Comparison of ENCODE assay signal across 9 cellular contexts in genomic region chr4:83582289-83582756, GRCh38.
DNase-seq lines count a peak whose midpoint lies in the region; ATAC-seq and TF ChIP-seq lines count a peak whose summit lies in the region.
"Had no signal": no experiment of that assay in that cellular context is flagged by ENCODE, and none has a peak within 500 bp of the region (broad histone marks: within the 10 kb centered on the region; RNA-seq: fewer than 3 reads in every experiment).

No MANE protein-coding gene starts in this region.

- H3K4me3 ChIP-seq in skeletal muscle cell (ENCODE audit: low read depth, low read length), result no peak overlapping the region
- H3K4me3 ChIP-seq: tibial nerve had no signal

- DNase-seq in NCI-H345 treated with DMSO at 0.1 percent for 48 hours (lab: John Stamatoyannopoulos, UW; ENCODE audit: unreplicated experiment) (peak; percentile 29), fibroblast of gingiva (ENCODE audit: low read depth) (peak; percentile 86), skeletal muscle cell (ENCODE audit: low read depth) (peak; percentile 26), NCI-H2227 (lab: John Stamatoyannopoulos, UW; ENCODE audit: unreplicated experiment) (no peak), RKO (ENCODE audit: low spot score) (no peak), erythroblast (lab: John Stamatoyannopoulos, UW) (no peak)

- TF ChIP-seq POLR2A in erythroblast (IDR thresholded peaks at IDR 0.05; ENCODE audit: low read length), result no peak

- ATAC-seq in HG02588 (IDR thresholded peaks at IDR 0.05; ENCODE audit: unreplicated experiment), result peak; percentile 62

- TF ChIP-seq CTCF in GM12873 (IDR thresholded peaks at IDR 0.05; ENCODE audit: insufficient read depth, low read depth, low read length, missing control alignments), result peak; percentile 46

Comparison
In these comparisons a context has a peak if more than half of its experiments do, and no peak if none do; other contexts are left out.
1. DNase-seq: peak in NCI-H345 treated with DMSO at 0.1 percent for 48 hours (single experiment), fibroblast of gingiva (single experiment) and skeletal muscle cell (single experiment); none in NCI-H2227 (single experiment), RKO (single experiment) and erythroblast (0 of 2).